Comparison of ENCODE assay signal across 16 cellular contexts in genomic region chr2:49028101-49028500, GRCh38.
DNase-seq lines count a peak whose midpoint lies in the region; ATAC-seq and TF ChIP-seq lines count a peak whose summit lies in the region.
"Had no signal": no experiment of that assay in that cellular context is flagged by ENCODE, and none has a peak within 500 bp of the region (broad histone marks: within the 10 kb centered on the region; RNA-seq: fewer than 3 reads in every experiment).

No MANE protein-coding gene starts in this region.

- ATAC-seq in GM19023 (IDR thresholded peaks at IDR 0.05; ENCODE audit: unreplicated experiment) (peak; percentile 98), GM21619 (IDR thresholded peaks at IDR 0.05; ENCODE audit: unreplicated experiment) (peak; percentile 100), HG03139 (IDR thresholded peaks at IDR 0.05; ENCODE audit: unreplicated experiment) (peak; percentile 95)
- ATAC-seq: foreskin keratinocyte, GM23338, K562, lower lobe of right lung, psoas muscle had no signal

- DNase-seq in renal cortical epithelial cell (ENCODE audit: low read depth) (peak; percentile 84), tibial artery (no peak), NCI-H128 (lab: John Stamatoyannopoulos, UW; ENCODE audit: unreplicated experiment) (no peak)
- DNase-seq in activated effector memory CD4-positive, alpha-beta T cell treated with anti-CD3 and anti-CD28 coated beads, Interleukin-2, amount 50 U/mL, for 16 hours = no peak
- DNase-seq: activated CD4-positive, alpha-beta T cell treated with anti-CD3 and anti-CD28 coated beads for 4 hours; activated gamma-delta T cell treated with Interleukin-2 at 50 U/mL for 16 hours; foreskin keratinocyte; lower lobe of right lung; NCI-H446; psoas muscle had no signal

- H3K4me3 ChIP-seq in tibial artery = no peak overlapping the region
- H3K4me3 ChIP-seq: GM23338, K562, lower lobe of right lung, psoas muscle, SJSA1 had no signal

- intact Hi-C loops in tibial artery (cut with DNase I; ENCODE audit: low total_unique reads) = no loop called here

- no peaks in the 10 kb centered on the region for H3K9me3 ChIP-seq in tibial artery
- H3K9me3 ChIP-seq: lower lobe of right lung, psoas muscle, SJSA1 had no signal

- no peak for TF ChIP-seq CTCF in tibial artery (IDR thresholded peaks at IDR 0.05)

- H3K27ac ChIP-seq in tibial artery = no peak overlapping the region
- H3K27ac ChIP-seq: foreskin keratinocyte, lower lobe of right lung, psoas muscle, SJSA1 had no signal

- H3K27me3 ChIP-seq in tibial artery = no peaks in the 10 kb centered on the region
- H3K27me3 ChIP-seq: foreskin keratinocyte, SJSA1 had no signal

- H3K36me3 ChIP-seq in tibial artery = no peaks in the 10 kb centered on the region
- H3K36me3 ChIP-seq: lower lobe of right lung, SJSA1 had no signal

- H3K4me1 ChIP-seq in tibial artery = no peaks in the 10 kb centered on the region
- H3K4me1 ChIP-seq: foreskin keratinocyte, lower lobe of right lung, psoas muscle, SJSA1 had no signal
